Comparison of ENCODE assay signal across 28 cellular contexts in the genomic region with DNA sequence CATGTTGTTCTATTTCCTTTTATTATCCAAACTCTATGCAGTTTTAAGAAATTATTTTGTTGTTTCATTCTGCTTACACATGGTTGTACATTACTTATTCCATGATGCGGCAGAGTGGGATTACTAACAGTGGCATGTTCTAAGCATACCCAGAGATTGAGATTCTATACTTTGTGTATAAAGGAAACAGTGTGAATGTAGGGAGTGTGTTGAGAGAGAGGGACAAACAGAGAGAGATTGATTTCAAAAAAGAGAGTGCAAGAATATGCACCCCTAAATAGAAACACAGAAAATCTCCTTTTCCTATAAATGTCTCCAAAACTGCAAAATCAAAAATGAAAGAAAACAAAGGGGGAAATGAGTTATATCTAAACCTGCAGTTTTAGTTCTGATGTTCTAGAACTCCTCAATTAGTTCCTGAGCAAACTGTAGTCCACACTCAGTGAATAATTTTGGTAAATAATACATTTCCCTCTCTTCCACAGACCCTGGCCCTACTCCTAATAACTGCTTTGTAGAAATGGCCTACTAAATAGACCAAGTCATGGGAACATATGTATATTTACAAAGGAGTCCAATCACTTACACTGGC. TPM values are rescaled to one million over a fixed set of nuclear protein-coding genes. Genes with fewer than 3 reads are reported as not detected.
DNase-seq lines count a peak whose midpoint lies in the region; ATAC-seq, FAIRE-seq and TF ChIP-seq lines count a peak whose summit lies in the region.
"Had no signal": no experiment of that assay in that cellular context is flagged by ENCODE, and none has a peak within 500 bp of the region (broad histone marks: within the 10 kb centered on the region; RNA-seq: fewer than 3 reads in every experiment).

No MANE protein-coding gene starts in this region.

- intact Hi-C loops in activated CD4-positive, alpha-beta T cell treated with anti-CD3 and anti-CD28 coated beads, Interleukin-2, amount 10 ng/mL, durations not matched to agents 24 days and 14 days (cut with micrococcal nuclease), result no loop called here
- intact Hi-C loops in activated T-helper 2 cell treated with anti-CD3 and anti-CD28 coated beads, Interferon-gamma antibody, Interleukin-2, Interleukin-4, amounts not matched to agents 10 μg/mL and 5 μg/mL and 100 μg/mL, durations not matched to agents 14 hours and 24 hours and 36 hours (cut with micrococcal nuclease), result no loop called here
- intact Hi-C loops in left ventricle myocardium inferior (cut with micrococcal nuclease), result no loop called here

- H3K27ac Mint-ChIP-seq in activated CD4-positive, alpha-beta T cell treated with anti-CD3 and anti-CD28 coated beads, Interleukin-2, amount 10 ng/mL, durations not matched to agents 24 days and 14 days, result peak overlapping the region; percentile 79
- peak overlapping the region; percentile 85 for H3K27ac Mint-ChIP-seq in activated T-helper 2 cell treated with anti-CD3 and anti-CD28 coated beads, Interferon-gamma antibody, Interleukin-2, Interleukin-4, amounts not matched to agents 10 μg/mL and 5 μg/mL and 100 μg/mL, durations not matched to agents 14 hours and 24 hours and 36 hours
- H3K27ac Mint-ChIP-seq: activated naive CD4-positive, alpha-beta T cell treated with anti-CD3 and anti-CD28 coated beads, Interleukin-2, amount 50 U/mL, for 24 hours; CD8-positive, alpha-beta T cell; nephron; stimulated activated memory B cell treated with anti-CD40 and anti-IgM and Interleukin-4, amounts not matched to agents 10 μg/mL and 1 μg/mL and 100 μg/mL, for 72 hours had no signal

- no peak overlapping the region for H3K4me3 ChIP-seq in left ventricle myocardium inferior
- H3K4me3 ChIP-seq: right atrium auricular region, spleen, testis, uterus had no signal

- no peaks in the 10 kb centered on the region for H3K36me3 ChIP-seq in left ventricle myocardium inferior
- H3K36me3 ChIP-seq: right atrium auricular region, uterus had no signal

- no peaks in the 10 kb centered on the region for H3K27me3 Mint-ChIP-seq in activated CD4-positive, alpha-beta T cell treated with anti-CD3 and anti-CD28 coated beads, Interleukin-2, amount 10 ng/mL, durations not matched to agents 24 days and 14 days
- no peaks in the 10 kb centered on the region for H3K27me3 Mint-ChIP-seq in activated T-helper 2 cell treated with anti-CD3 and anti-CD28 coated beads, Interferon-gamma antibody, Interleukin-2, Interleukin-4, amounts not matched to agents 10 μg/mL and 5 μg/mL and 100 μg/mL, durations not matched to agents 14 hours and 24 hours and 36 hours (ENCODE audit: low read depth)
- H3K27me3 Mint-ChIP-seq: activated naive CD4-positive, alpha-beta T cell treated with anti-CD3 and anti-CD28 coated beads, Interleukin-2, amount 50 U/mL, for 24 hours; central memory CD8-positive, alpha-beta T cell; stimulated activated memory B cell treated with anti-CD40 and anti-IgM and Interleukin-4, amounts not matched to agents 10 μg/mL and 1 μg/mL and 100 μg/mL, for 72 hours had no signal

- peak overlapping the region; percentile 66 for H3K4me3 Mint-ChIP-seq in activated CD4-positive, alpha-beta T cell treated with anti-CD3 and anti-CD28 coated beads, Interleukin-2, amount 10 ng/mL, durations not matched to agents 24 days and 14 days
- H3K4me3 Mint-ChIP-seq in activated T-helper 2 cell treated with anti-CD3 and anti-CD28 coated beads, Interferon-gamma antibody, Interleukin-2, Interleukin-4, amounts not matched to agents 10 μg/mL and 5 μg/mL and 100 μg/mL, durations not matched to agents 14 hours and 24 hours and 36 hours (ENCODE audit: low read depth), result peak overlapping the region; percentile 22
- H3K4me3 Mint-ChIP-seq: activated naive CD4-positive, alpha-beta T cell treated with anti-CD3 and anti-CD28 coated beads, Interleukin-2, amount 50 U/mL, for 24 hours; CD8-positive, alpha-beta T cell; central memory CD8-positive, alpha-beta T cell; nephron; stimulated activated memory B cell treated with anti-CD40 and anti-IgM and Interleukin-4, amounts not matched to agents 10 μg/mL and 1 μg/mL and 100 μg/mL, for 72 hours had no signal

- H3K9me3 Mint-ChIP-seq in activated CD4-positive, alpha-beta T cell treated with anti-CD3 and anti-CD28 coated beads, Interleukin-2, amount 10 ng/mL, durations not matched to agents 24 days and 14 days, result peaks cover 10% of the 10 kb centered on the region
- peaks cover 25% of the 10 kb centered on the region for H3K9me3 Mint-ChIP-seq in activated T-helper 2 cell treated with anti-CD3 and anti-CD28 coated beads, Interferon-gamma antibody, Interleukin-2, Interleukin-4, amounts not matched to agents 10 μg/mL and 5 μg/mL and 100 μg/mL, durations not matched to agents 14 hours and 24 hours and 36 hours
- H3K9me3 Mint-ChIP-seq: activated naive CD4-positive, alpha-beta T cell treated with anti-CD3 and anti-CD28 coated beads, Interleukin-2, amount 50 U/mL, for 24 hours; CD8-positive, alpha-beta T cell; central memory CD8-positive, alpha-beta T cell; nephron had no signal

- peaks cover 26% of the 10 kb centered on the region for H3K4me1 Mint-ChIP-seq in activated CD4-positive, alpha-beta T cell treated with anti-CD3 and anti-CD28 coated beads, Interleukin-2, amount 10 ng/mL, durations not matched to agents 24 days and 14 days
- H3K4me1 Mint-ChIP-seq in activated T-helper 2 cell treated with anti-CD3 and anti-CD28 coated beads, Interferon-gamma antibody, Interleukin-2, Interleukin-4, amounts not matched to agents 10 μg/mL and 5 μg/mL and 100 μg/mL, durations not matched to agents 14 hours and 24 hours and 36 hours (ENCODE audit: low read depth), result peaks cover 42% of the 10 kb centered on the region
- H3K4me1 Mint-ChIP-seq: activated naive CD4-positive, alpha-beta T cell treated with anti-CD3 and anti-CD28 coated beads, Interleukin-2, amount 50 U/mL, for 24 hours; central memory CD8-positive, alpha-beta T cell; nephron; stimulated activated memory B cell treated with anti-CD40 and anti-IgM and Interleukin-4, amounts not matched to agents 10 μg/mL and 1 μg/mL and 100 μg/mL, for 72 hours had no signal

- FAIRE-seq in GM12892 (lab: Jason Lieb, UNC), result peak; percentile 58

- no peak overlapping the region for H3K27ac ChIP-seq in left ventricle myocardium inferior (replicated peaks)
- H3K27ac ChIP-seq: parathyroid adenoma, right atrium auricular region, spleen, testis, uterus had no signal

- no peak for TF ChIP-seq CTCF in left ventricle myocardium inferior (IDR thresholded peaks at IDR 0.05; ENCODE audit: borderline replicate concordance)

- DNase-seq in activated CD4-positive, alpha-beta T cell treated with anti-CD3 and anti-CD28 coated beads, Interleukin-2, amount 10 ng/mL, durations not matched to agents 24 days and 14 days, result no peak
- no peak for DNase-seq in activated CD4-positive, alpha-beta T cell treated with anti-CD3 and anti-CD28 coated beads for 1 hour
- DNase-seq in GM12892 (ENCODE audit: insufficient read length) (no peak), left ventricle myocardium inferior (no peak), SIG-M5 (lab: John Stamatoyannopoulos, UW) (no peak), SIG-M5 treated with dmso at 0.1 percent for 504 hours (lab: John Stamatoyannopoulos, UW; ENCODE audit: unreplicated experiment) (no peak)
- no peak for DNase-seq in activated T-helper 2 cell treated with anti-CD3 and anti-CD28 coated beads, Interferon-gamma antibody, Interleukin-2, Interleukin-4, amounts not matched to agents 10 μg/mL and 5 μg/mL and 100 μg/mL, durations not matched to agents 14 hours and 24 hours and 36 hours (ENCODE audit: low spot score)
- DNase-seq: AML-193; CD8-positive, alpha-beta T cell; dermis blood vessel endothelial cell; DMS 273 treated with DMSO at 0.1 percent for 48 hours; islet precursor cell; midbrain; NCI-H2081; NCI-H774; spleen; stimulated activated CD4-positive, alpha-beta T cell treated with anti-CD3 and anti-CD28 coated beads, Interleukin-2, amount 100 ng/mL, for 48 hours; testis; uterus had no signal

- H3K4me1 ChIP-seq in left ventricle myocardium inferior, result no peaks in the 10 kb centered on the region
- H3K4me1 ChIP-seq: parathyroid adenoma, right atrium auricular region, spleen, testis, uterus had no signal

- peak; percentile 36 for ATAC-seq in HG02798 (IDR thresholded peaks at IDR 0.05; ENCODE audit: poor library complexity, unreplicated experiment)
- ATAC-seq: CD8-positive, alpha-beta T cell; Right ventricle myocardium inferior; stimulated activated memory B cell treated with anti-CD40 and anti-IgM and Interleukin-4, amounts not matched to agents 10 μg/mL and 1 μg/mL and 100 μg/mL, for 72 hours had no signal

- H3K27me3 ChIP-seq in left ventricle myocardium inferior (ENCODE audit: low read depth), result no peaks in the 10 kb centered on the region
- H3K27me3 ChIP-seq: right atrium auricular region, spleen, testis, uterus had no signal

- H3K9me3 ChIP-seq in left ventricle myocardium inferior (replicated peaks), result no peaks in the 10 kb centered on the region
- H3K9me3 ChIP-seq: right atrium auricular region, testis, uterus had no signal

- no peak for TF ChIP-seq POLR2A in GM12892 (IDR thresholded peaks at IDR 0.05; ENCODE audit: low read depth, low read length)

- peaks cover 15% of the 10 kb centered on the region for H3K36me3 Mint-ChIP-seq in activated CD4-positive, alpha-beta T cell treated with anti-CD3 and anti-CD28 coated beads, Interleukin-2, amount 10 ng/mL, durations not matched to agents 24 days and 14 days (ENCODE audit: low read depth)
- peaks cover 29% of the 10 kb centered on the region for H3K36me3 Mint-ChIP-seq in activated T-helper 2 cell treated with anti-CD3 and anti-CD28 coated beads, Interferon-gamma antibody, Interleukin-2, Interleukin-4, amounts not matched to agents 10 μg/mL and 5 μg/mL and 100 μg/mL, durations not matched to agents 14 hours and 24 hours and 36 hours (ENCODE audit: low read depth)

RNA-seq across cellular contexts. Expression of a gene that starts 31.0 kb away (rescaled TPM):
- total RNA-seq in activated CD4-positive, alpha-beta T cell treated with anti-CD3 and anti-CD28 coated beads, Interleukin-2, amount 10 ng/mL, durations not matched to agents 24 days and 14 days, result 0.23 and 0.47 TPM in 2 replicates
- polyA plus RNA-seq in GM12892 (2012; ENCODE audit: missing spikeins), result 2.3 TPM
- 0.28 and 0.57 TPM in 2 replicates for total RNA-seq in activated T-helper 2 cell treated with anti-CD3 and anti-CD28 coated beads, Interferon-gamma antibody, Interleukin-2, Interleukin-4, amounts not matched to agents 10 μg/mL and 5 μg/mL and 100 μg/mL, durations not matched to agents 14 hours and 24 hours and 36 hours
- 0.55 TPM for total RNA-seq in left ventricle myocardium inferior
- total RNA-seq: dermis blood vessel endothelial cell, M059J had no signal
